ENCODE assay signal across 1 cellular context in the genomic region with DNA sequence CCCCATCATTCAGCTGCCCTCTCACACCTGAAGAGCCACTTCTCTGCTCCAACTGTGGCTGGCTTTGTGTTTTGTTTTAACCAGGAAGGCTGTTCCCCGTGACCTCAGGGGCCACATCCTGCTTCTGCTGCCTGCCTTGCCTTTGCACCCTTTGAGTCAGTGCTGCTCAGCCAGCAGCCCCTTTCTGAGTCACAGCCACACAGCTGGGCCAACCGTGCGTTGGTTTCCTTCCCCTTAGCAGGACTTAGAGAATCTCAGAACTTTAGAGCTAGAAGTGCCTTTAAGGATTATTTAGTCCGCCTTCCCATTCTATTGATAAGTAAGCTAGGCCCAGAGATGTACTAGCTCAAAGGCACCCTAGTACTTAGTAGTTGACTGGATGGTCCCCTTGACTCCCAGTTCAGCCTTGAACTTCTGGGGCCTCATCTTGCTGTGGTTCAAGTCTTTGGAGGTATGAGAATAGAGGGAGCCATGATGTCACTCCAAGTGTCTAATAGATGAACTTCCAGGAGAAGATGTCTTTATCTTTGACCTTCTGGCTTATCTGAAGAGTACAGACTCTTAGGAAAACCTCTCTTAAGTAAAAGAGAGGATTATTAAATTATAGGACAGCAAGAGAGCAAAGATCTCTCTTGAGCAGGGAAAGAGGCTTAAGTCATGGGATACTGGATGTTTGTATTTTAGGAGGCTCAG.
TF ChIP-seq lines count a peak whose summit lies in the region.

No MANE protein-coding gene starts in this region.

TF ChIP-seq in IMR-90, 13 proteins besides CTCF, POLR2A, EP300 and RAD21:
- TF ChIP-seq MAZ (IDR thresholded peaks at IDR 0.05; ENCODE audit: borderline replicate concordance, low read depth, low read length): peak; percentile 40; the same call in 1 of the 2 replicates
- no peak for TF ChIP-seq MXI1 (IDR thresholded peaks at IDR 0.05; ENCODE audit: borderline replicate concordance, low read depth, low read length)
- no peak for TF ChIP-seq CEBPB (IDR thresholded peaks at IDR 0.05; ENCODE audit: low read depth, low read length)
- no peak for TF ChIP-seq RCOR1 (IDR thresholded peaks at IDR 0.05; ENCODE audit: insufficient replicate concordance, low read length)
- TF ChIP-seq, protein P1, sequence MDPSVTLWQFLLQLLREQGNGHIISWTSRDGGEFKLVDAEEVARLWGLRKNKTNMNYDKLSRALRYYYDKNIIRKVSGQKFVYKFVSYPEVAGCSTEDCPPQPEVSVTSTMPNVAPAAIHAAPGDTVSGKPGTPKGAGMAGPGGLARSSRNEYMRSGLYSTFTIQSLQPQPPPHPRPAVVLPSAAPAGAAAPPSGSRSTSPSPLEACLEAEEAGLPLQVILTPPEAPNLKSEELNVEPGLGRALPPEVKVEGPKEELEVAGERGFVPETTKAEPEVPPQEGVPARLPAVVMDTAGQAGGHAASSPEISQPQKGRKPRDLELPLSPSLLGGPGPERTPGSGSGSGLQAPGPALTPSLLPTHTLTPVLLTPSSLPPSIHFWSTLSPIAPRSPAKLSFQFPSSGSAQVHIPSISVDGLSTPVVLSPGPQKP (IDR thresholded peaks at IDR 0.05; ENCODE audit: borderline replicate concordance, low read depth, low read length): no peak
- TF ChIP-seq, protein P2, sequence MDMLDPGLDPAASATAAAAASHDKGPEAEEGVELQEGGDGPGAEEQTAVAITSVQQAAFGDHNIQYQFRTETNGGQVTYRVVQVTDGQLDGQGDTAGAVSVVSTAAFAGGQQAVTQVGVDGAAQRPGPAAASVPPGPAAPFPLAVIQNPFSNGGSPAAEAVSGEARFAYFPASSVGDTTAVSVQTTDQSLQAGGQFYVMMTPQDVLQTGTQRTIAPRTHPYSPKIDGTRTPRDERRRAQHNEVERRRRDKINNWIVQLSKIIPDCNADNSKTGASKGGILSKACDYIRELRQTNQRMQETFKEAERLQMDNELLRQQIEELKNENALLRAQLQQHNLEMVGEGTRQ (IDR thresholded peaks at IDR 0.05; ENCODE audit: low read depth, low read length): no peak
- no peak for TF ChIP-seq RFX5 (IDR thresholded peaks at IDR 0.05; ENCODE audit: low read depth, low read length)
- TF ChIP-seq SMC3 (IDR thresholded peaks at IDR 0.05; ENCODE audit: low read depth, low read length): 0 out of 2 replicates have a peak, but pooled peaks have one; percentile 14
- peak; percentile 67 for TF ChIP-seq BHLHE40 (IDR thresholded peaks at IDR 0.05; ENCODE audit: low read depth, low read length)
- no peak for TF ChIP-seq CHD1 (IDR thresholded peaks at IDR 0.05; ENCODE audit: low read depth, low read length)
- TF ChIP-seq FOS (IDR thresholded peaks at IDR 0.05; ENCODE audit: low read depth, low read length): peak; percentile 71
- no peak for TF ChIP-seq NFE2L2 (IDR thresholded peaks at IDR 0.05; ENCODE audit: low read depth, low read length)
- TF ChIP-seq MAFK (IDR thresholded peaks at IDR 0.05; ENCODE audit: low read depth, low read length): no peak
